ENCODE assay signal across 27 cellular contexts in the genomic region with DNA sequence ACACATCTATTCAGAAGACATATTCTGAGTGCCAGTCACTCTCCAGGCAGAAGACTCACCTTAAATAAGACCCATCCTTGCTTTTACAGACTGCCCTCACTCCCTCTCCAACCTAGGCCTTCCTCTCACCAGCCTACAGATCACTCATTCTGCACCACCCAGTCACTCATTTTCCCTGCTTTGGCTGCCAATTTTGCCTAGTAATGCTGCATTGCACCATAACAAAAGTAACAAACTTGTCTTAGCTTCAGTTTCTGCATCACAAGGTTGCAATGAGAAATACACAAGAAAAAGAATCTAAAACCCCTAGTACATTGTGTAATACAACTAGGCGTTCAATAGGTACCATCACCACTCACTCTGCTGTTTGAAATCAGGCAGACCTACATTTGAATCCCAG.
"Had no signal": no experiment of that assay in that cellular context is flagged by ENCODE, and none has a peak within 500 bp of the region (broad histone marks: within the 10 kb centered on the region; RNA-seq: fewer than 3 reads in every experiment).

No MANE protein-coding gene starts in this region.

- H3K27me3 Mint-ChIP-seq: activated naive CD4-positive, alpha-beta T cell treated with anti-CD3 and anti-CD28 coated beads, Interleukin-2, amount 10 ng/mL, durations not matched to agents 7 days and 5 days; activated T-cell treated with anti-CD3 and anti-CD28 coated beads, Interleukin-2, amount 50 U/mL, for 24 hours; stimulated activated memory B cell treated with anti-CD40 and anti-IgM and Interleukin-4, amounts not matched to agents 10 μg/mL and 1 μg/mL and 100 μg/mL, for 72 hours; stimulated activated naive CD8-positive, alpha-beta T cell treated with anti-CD3 and anti-CD28 coated beads, Interleukin-15, amount 100 ng/mL, for 72 hours had no signal

- H3K79me2 ChIP-seq: hepatocyte had no signal

- H3K4me3 Mint-ChIP-seq: activated naive CD4-positive, alpha-beta T cell treated with anti-CD3 and anti-CD28 coated beads, Interleukin-2, amount 10 ng/mL, durations not matched to agents 7 days and 5 days; activated T-cell treated with anti-CD3 and anti-CD28 coated beads, Interleukin-2, amount 50 U/mL, for 24 hours; naive thymus-derived CD4-positive, alpha-beta T cell; stimulated activated memory B cell treated with anti-CD40 and anti-IgM and Interleukin-4, amounts not matched to agents 10 μg/mL and 1 μg/mL and 100 μg/mL, for 72 hours; stimulated activated naive CD8-positive, alpha-beta T cell treated with anti-CD3 and anti-CD28 coated beads, Interleukin-15, amount 100 ng/mL, for 72 hours; T-helper 1 cell treated with Interleukin-12 subunit alpha and Interleukin-12 subunit beta and Interleukin-4 antibody, amounts not matched to agents 30 μg/mL and 1 μg/mL, for 36 hours had no signal

- H3K36me3 Mint-ChIP-seq: activated naive CD4-positive, alpha-beta T cell treated with anti-CD3 and anti-CD28 coated beads, Interleukin-2, amount 10 ng/mL, durations not matched to agents 7 days and 5 days; naive thymus-derived CD4-positive, alpha-beta T cell; stimulated activated memory B cell treated with anti-CD40 and anti-IgM and Interleukin-4, amounts not matched to agents 10 μg/mL and 1 μg/mL and 100 μg/mL, for 72 hours had no signal

- H3K4me2 ChIP-seq: hepatocyte, smooth muscle cell had no signal

- DNase-seq: activated CD4-positive, alpha-beta T cell treated with anti-CD3 and anti-CD28 coated beads for 48 hours; activated CD4-positive, alpha-beta T cell treated with anti-CD3 and anti-CD28 coated beads, Interleukin-2, amount 50 U/mL, for 48 hours; activated CD8-positive, alpha-beta memory T cell treated with anti-CD3 and anti-CD28 coated beads, Interleukin-2, amount 50 U/mL, for 48 hours; activated gamma-delta T cell; activated naive CD4-positive, alpha-beta T cell treated with anti-CD3 and anti-CD28 coated beads, Interleukin-2, amount 10 ng/mL, durations not matched to agents 7 days and 5 days; activated T-cell treated with anti-CD3 and anti-CD28 coated beads, Interleukin-2, amount 50 U/mL, for 24 hours; effector CD8-positive, alpha-beta T cell; erythroblast; gastrocnemius medialis; left cardiac atrium; midbrain; naive thymus-derived CD4-positive, alpha-beta T cell; pancreas; sigmoid colon; stimulated activated CD4-positive, alpha-beta T cell treated with anti-CD3 and anti-CD28 coated beads, Interleukin-1b, Interleukin-23, amount 100 ng/mL, for 48 hours; stimulated activated CD4-positive, alpha-beta T cell treated with anti-CD3 and anti-CD28 coated beads, Interleukin-4, amount 100 ng/mL, for 4 hours; stimulated activated CD8-positive, alpha-beta memory T cell treated with anti-CD3 and anti-CD28 coated beads, Interleukin-4, amount 100 ng/mL, for 48 hours; stimulated activated naive CD8-positive, alpha-beta T cell treated with anti-CD3 and anti-CD28 coated beads, Interleukin-15, amount 100 ng/mL, for 72 hours; SW 1271; T-helper 9 cell; thyroid gland had no signal

- H3K9me3 ChIP-seq: gastrocnemius medialis, pancreas, prostate gland, sigmoid colon, thyroid gland had no signal

- H3K4me3 ChIP-seq: gastrocnemius medialis, hepatocyte, pancreas, prostate gland, sigmoid colon, smooth muscle cell, thyroid gland had no signal

- H3K27ac ChIP-seq: hepatocyte, pancreas, prostate gland, sigmoid colon, thyroid gland, VCaP had no signal

- H3K4me1 ChIP-seq: pancreas, prostate gland had no signal

- H3K27ac Mint-ChIP-seq: activated naive CD4-positive, alpha-beta T cell treated with anti-CD3 and anti-CD28 coated beads, Interleukin-2, amount 10 ng/mL, durations not matched to agents 7 days and 5 days; activated T-cell treated with anti-CD3 and anti-CD28 coated beads, Interleukin-2, amount 50 U/mL, for 24 hours; naive thymus-derived CD4-positive, alpha-beta T cell; stimulated activated memory B cell treated with anti-CD40 and anti-IgM and Interleukin-4, amounts not matched to agents 10 μg/mL and 1 μg/mL and 100 μg/mL, for 72 hours; stimulated activated naive CD8-positive, alpha-beta T cell treated with anti-CD3 and anti-CD28 coated beads, Interleukin-15, amount 100 ng/mL, for 72 hours; T-helper 1 cell treated with Interleukin-12 subunit alpha and Interleukin-12 subunit beta and Interleukin-4 antibody, amounts not matched to agents 30 μg/mL and 1 μg/mL, for 36 hours had no signal

- H3K36me3 ChIP-seq: gastrocnemius medialis, pancreas, prostate gland, sigmoid colon, thyroid gland had no signal

- H3K27me3 ChIP-seq: gastrocnemius medialis, hepatocyte, pancreas, sigmoid colon, thyroid gland had no signal

- H3K9me3 Mint-ChIP-seq: activated naive CD4-positive, alpha-beta T cell treated with anti-CD3 and anti-CD28 coated beads, Interleukin-2, amount 10 ng/mL, durations not matched to agents 7 days and 5 days; activated T-cell treated with anti-CD3 and anti-CD28 coated beads, Interleukin-2, amount 50 U/mL, for 24 hours; stimulated activated memory B cell treated with anti-CD40 and anti-IgM and Interleukin-4, amounts not matched to agents 10 μg/mL and 1 μg/mL and 100 μg/mL, for 72 hours; T-helper 1 cell treated with Interleukin-12 subunit alpha and Interleukin-12 subunit beta and Interleukin-4 antibody, amounts not matched to agents 30 μg/mL and 1 μg/mL, for 36 hours had no signal

- H3K4me1 Mint-ChIP-seq: activated naive CD4-positive, alpha-beta T cell treated with anti-CD3 and anti-CD28 coated beads, Interleukin-2, amount 10 ng/mL, durations not matched to agents 7 days and 5 days; naive thymus-derived CD4-positive, alpha-beta T cell; stimulated activated memory B cell treated with anti-CD40 and anti-IgM and Interleukin-4, amounts not matched to agents 10 μg/mL and 1 μg/mL and 100 μg/mL, for 72 hours; stimulated activated naive CD8-positive, alpha-beta T cell treated with anti-CD3 and anti-CD28 coated beads, Interleukin-15, amount 100 ng/mL, for 72 hours had no signal

- H2AFZ ChIP-seq: hepatocyte had no signal
